ENCODE assay signal across 21 cellular contexts in the genomic region with DNA sequence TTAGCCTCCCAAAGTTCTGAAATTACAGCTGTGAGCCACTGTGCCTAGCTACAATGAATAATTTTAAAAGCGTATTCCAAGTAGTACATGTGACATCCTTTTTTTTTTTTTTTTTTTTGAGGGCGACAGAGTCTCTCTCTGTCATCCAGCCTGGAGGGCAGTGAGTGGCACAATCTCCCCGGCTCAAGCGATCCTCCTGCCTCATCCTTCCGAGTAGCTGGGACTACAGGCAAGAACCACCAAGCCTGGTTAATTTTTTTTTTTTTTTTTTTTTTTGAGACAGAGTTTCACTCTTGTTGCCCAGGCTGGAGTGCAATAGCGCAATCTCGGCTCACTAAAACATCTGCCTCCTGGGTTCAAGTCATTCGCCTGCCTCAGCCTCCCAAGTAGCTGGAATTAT. TPM values are rescaled to one million over a fixed set of nuclear protein-coding genes. Genes with fewer than 3 reads are reported as not detected.
"Had no signal": no experiment of that assay in that cellular context is flagged by ENCODE, and none has a peak within 500 bp of the region (broad histone marks: within the 10 kb centered on the region; RNA-seq: fewer than 3 reads in every experiment).

No MANE protein-coding gene starts in this region.

- H3K27me3 ChIP-seq: colonic mucosa, dorsolateral prefrontal cortex, esophagus muscularis mucosa, foreskin keratinocyte, gastroesophageal sphincter, heart left ventricle, hepatocyte, left lung had no signal

- H3K27me3 Mint-ChIP-seq: naive B cell had no signal

- H3K4me3 Mint-ChIP-seq: mesothelial cell of epicardium, naive B cell had no signal

- DNase-seq: colonic mucosa; cortex of kidney; dermis blood vessel endothelial cell; dorsolateral prefrontal cortex; effector CD4-positive, alpha-beta T cell; effector memory CD4-positive, alpha-beta T cell; foreskin keratinocyte; heart left ventricle; hypothalamus; left cardiac atrium; left lung; left ventricle myocardium superior; lower lobe of right lung; mesenchymal stem cell; mucosa of descending colon; naive B cell had no signal

- H3K9me3 Mint-ChIP-seq: mesothelial cell of epicardium, naive B cell had no signal

- H3K27ac Mint-ChIP-seq: mesothelial cell of epicardium, naive B cell had no signal

- H3K4me1 ChIP-seq: colonic mucosa, foreskin keratinocyte had no signal

- H2AFZ ChIP-seq: hepatocyte had no signal

- H3K4me3 ChIP-seq: colonic mucosa, dorsolateral prefrontal cortex, esophagus muscularis mucosa, gastroesophageal sphincter, heart left ventricle, hepatocyte, left lung, lower lobe of right lung, mucosa of descending colon had no signal

- H3K9me3 ChIP-seq: colonic mucosa, esophagus muscularis mucosa, gastroesophageal sphincter, heart left ventricle, left lung, lower lobe of right lung, mucosa of descending colon had no signal

- H3K36me3 ChIP-seq: colonic mucosa, esophagus muscularis mucosa, gastroesophageal sphincter, heart left ventricle, left lung, lower lobe of right lung had no signal

- ATAC-seq: foreskin keratinocyte, gastroesophageal sphincter, heart left ventricle, left cardiac atrium, left lung, left ventricle myocardium superior, lower lobe of right lung, mucosa of descending colon had no signal

- H3K4me2 ChIP-seq: hepatocyte had no signal

- H3K27ac ChIP-seq: colonic mucosa, dorsolateral prefrontal cortex, esophagus muscularis mucosa, foreskin keratinocyte, gastroesophageal sphincter, heart left ventricle, hepatocyte, left lung, lower lobe of right lung had no signal

- H3K36me3 Mint-ChIP-seq: mesothelial cell of epicardium, naive B cell had no signal

RNA-seq across cellular contexts. Expression of gene PRRG2, which starts 6.1 kb away (rescaled TPM):
- polyA plus RNA-seq: fibroblast of lung had no signal
